ENCODE assay signal across 8 cellular contexts in the genomic region with DNA sequence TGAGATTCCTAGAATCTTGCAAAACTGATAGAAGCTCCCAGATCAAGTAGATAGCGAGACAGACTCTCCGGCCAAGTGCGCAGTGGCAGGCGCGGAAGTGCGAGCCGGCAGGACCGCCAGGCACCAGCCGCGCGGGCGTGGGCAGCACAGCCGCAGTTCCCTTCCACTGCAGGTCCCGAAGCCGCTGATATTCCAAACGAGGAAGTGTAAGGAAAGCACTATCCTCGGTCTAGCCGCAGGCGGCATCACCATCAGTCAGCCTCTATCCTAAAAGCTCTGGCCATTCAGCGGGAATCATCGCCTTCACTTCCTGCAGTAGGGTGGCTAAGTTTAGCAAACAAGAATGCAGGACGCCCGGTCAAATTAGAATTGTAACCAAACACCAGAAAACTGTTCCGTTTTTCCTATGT. TPM values are rescaled to one million over a fixed set of nuclear protein-coding genes. Genes with fewer than 3 reads are reported as not detected.
DNase-seq lines count a peak whose midpoint lies in the region; ATAC-seq, FAIRE-seq and TF ChIP-seq lines count a peak whose summit lies in the region.

No MANE protein-coding gene starts in this region.

- no peaks in the 10 kb centered on the region for H4K20me1 ChIP-seq in K562 (replicated peaks; ENCODE audit: control insufficient read depth, insufficient read depth, low read length)

- H3K9ac ChIP-seq in K562 (ENCODE audit: insufficient read depth in 1 of 2, low read depth in 2 of 2, low read length in 2 of 2) (peak overlapping the region; percentile 83 to 94), rectal smooth muscle tissue (ENCODE audit: low read length) (peak overlapping the region; percentile 46)

- peak; percentile 34 for ATAC-seq in GM19324 (IDR thresholded peaks at IDR 0.05; ENCODE audit: low FRiP score, unreplicated experiment)
- peak; percentile 40 for ATAC-seq in HG03280 (IDR thresholded peaks at IDR 0.05; ENCODE audit: unreplicated experiment)
- peak; percentile 58 for ATAC-seq in K562

- TF ChIP-seq RAD21 in K562 (CRISPR knock-in tag; conservative IDR thresholded peaks at IDR 0.05 in 1 of 2, IDR thresholded peaks at IDR 0.05 in 1 of 2) = no peak

- no peaks in the 10 kb centered on the region for H3K9me3 ChIP-seq in K562 (replicated peaks; ENCODE audit: control insufficient read depth, insufficient read depth, low read depth, low read length)
- H3K9me3 ChIP-seq in iPS DF 6.9 (ENCODE audit: control insufficient read depth, insufficient read depth, low read length) = no peaks in the 10 kb centered on the region

- TF ChIP-seq EP300 in K562 (IDR thresholded peaks at IDR 0.05; ENCODE audit: low read length) = no peak

- peak overlapping the region; percentile 79 for H3K27ac ChIP-seq in K562 (ENCODE audit: extremely low read depth, low read depth, low read length)
- H3K27ac ChIP-seq in iPS DF 6.9 (ENCODE audit: low read length) = no peak overlapping the region
- peak overlapping the region; percentile 88 for H3K27ac ChIP-seq in rectal smooth muscle tissue (ENCODE audit: low read depth, low read length)

- no peaks in the 10 kb centered on the region for H3K9me1 ChIP-seq in K562 (ENCODE audit: control insufficient read depth, insufficient read depth, low read length)

- peak overlapping the region; percentile 82 for H3K4me2 ChIP-seq in K562 (ENCODE audit: insufficient read depth, low read length)

- DNase-seq in DMS 273 (lab: John Stamatoyannopoulos, UW; ENCODE audit: unreplicated experiment) (peak; percentile 70), RPMI7951 (ENCODE audit: low read depth) (peak; percentile 73), K562 (ENCODE audit: extremely low read depth in 1 of 4, low spot score in 3 of 4) (peak; percentile 44 to 63 (median 48)), iPS DF 6.9 (ENCODE audit: low read depth, low spot score) (no peak), NCI-H1436 (lab: John Stamatoyannopoulos, UW) (no peak)

- H2AFZ ChIP-seq in K562 (ENCODE audit: low read depth, low read length) = peak overlapping the region; percentile 88

- peaks cover 40% of the 10 kb centered on the region for H3K79me2 ChIP-seq in K562 (ENCODE audit: control insufficient read depth, insufficient read depth, low read length)

- intact Hi-C loops in K562 (cut with micrococcal nuclease) = loop anchor here (1.0 to 2.0 kb wide), 2 partner anchors 34 to 45 kb away; partner anchors contain the start of genes RO60 and UCHL5

- H3K27me3 ChIP-seq in K562 (ENCODE audit: control insufficient read depth in 2 of 2, insufficient read depth in 2 of 2, low read length in 2 of 2) = no peaks in the 10 kb centered on the region
- peaks cover 2% of the 10 kb centered on the region; the same call in 1 of the 2 replicates for H3K27me3 ChIP-seq in iPS DF 6.9 (ENCODE audit: control insufficient read depth, insufficient read depth, low read length)
- no peaks in the 10 kb centered on the region for H3K27me3 ChIP-seq in rectal smooth muscle tissue (ENCODE audit: control insufficient read depth, insufficient read depth, low read length)

- under 1% methylated on average over 24 of the region's 24 CpGs for WGBS in K562 (ENCODE audit: insufficient coverage, low coverage, missing lambda C conversion rate)
- no CpG with 5 or more reads among the region's 24 CpGs for WGBS in iPS DF 6.9 (ENCODE audit: insufficient coverage, insufficient read length)

- POLR2A ChIA-PET in K562 (lab: Yijun Ruan, JAX) = interaction anchor here (0.7 to 4.9 kb wide), 13 partner anchors 9 to 147 kb away, joined by 3 to 29 read pairs (median 6); partner anchors contain the start of genes CDC73, RO60 and UCHL5

- in situ Hi-C loops in K562 (cut with MboI) = no loop called here

- TSS peak; percentile 44 for BruUV-seq in K562 (replicated peaks; lab: Mats Ljungman, UMichigan)

- no peak for TF ChIP-seq POLR2A in K562 (conservative IDR thresholded peaks at IDR 0.05)

- CTCF ChIA-PET in K562 (lab: Yijun Ruan, JAX; ENCODE audit: low intra/inter-chr PET ratio) = no interaction called here

- peak; percentile 32 for FAIRE-seq in K562 (lab: Jason Lieb, UNC)

- H3K36me3 ChIP-seq in K562 (ENCODE audit: control insufficient read depth, insufficient read depth, low read length) (peaks cover 29% of the 10 kb centered on the region), iPS DF 6.9 (ENCODE audit: control insufficient read depth, insufficient read depth, low read length) (no peaks in the 10 kb centered on the region), rectal smooth muscle tissue (ENCODE audit: control insufficient read depth, insufficient read depth, low read length) (no peaks in the 10 kb centered on the region)

- no peak for TF ChIP-seq CTCF in K562 (IDR thresholded peaks at IDR 0.05 in 2 of 3, conservative IDR thresholded peaks at IDR 0.05 in 1 of 3; ENCODE audit: insufficient read depth in 2 of 3, low read depth in 1 of 3, low read length in 3 of 3)

- peaks cover 10 to 18% of the 10 kb centered on the region in 2 experiments; a peak in 4 of 5 replicates for H3K4me1 ChIP-seq in K562 (replicated peaks in 1 of 2; ENCODE audit: control insufficient read depth in 2 of 2, insufficient read depth in 2 of 2, low read length in 2 of 2)
- no peaks in the 10 kb centered on the region for H3K4me1 ChIP-seq in iPS DF 6.9 (ENCODE audit: control insufficient read depth, insufficient read depth, low read length)
- peaks cover 5% of the 10 kb centered on the region for H3K4me1 ChIP-seq in rectal smooth muscle tissue (ENCODE audit: control insufficient read depth, insufficient read depth, low read length)

- H3K4me3 ChIP-seq in K562 (peak overlapping the region; percentile 73), iPS DF 6.9 (ENCODE audit: low read length) (peak overlapping the region; percentile 58; the same call in 1 of the 2 replicates), rectal smooth muscle tissue (ENCODE audit: low read length) (peak overlapping the region; percentile 89)

RNA-seq across cellular contexts. Expression of gene GLRX2, which starts 0.7 kb away (rescaled TPM):
- 21.6 and 27.8 TPM in 2 replicates for total RNA-seq in RPMI7951 (2014; rRNA removed; shearing (Covaris generic))
- 4.8 and 10.3 TPM in 2 replicates for total RNA-seq in K562 (2011; cell fraction: chromatin; rRNA removed; ENCODE audit: low replicate concordance)
- 2.8 and 4.2 TPM in 2 replicates for total RNA-seq in K562 (2011; cell fraction: nucleolus; rRNA removed)
- 4.3 and 8.2 TPM in 2 replicates for total RNA-seq in K562 (2011; cell fraction: nucleoplasm; rRNA removed)
- total RNA-seq in K562 (2014; rRNA removed) (29.4 and 54.2 TPM in 2 replicates), K562 (2014; rRNA removed; fragmentation: Illumina TruSeq; extraction: Trizol) (82.6 and 99.3 TPM in 2 replicates), K562 (2015; rRNA removed; fragmentation: Illumina TruSeq; extraction: Trizol) (61.4 and 72.1 TPM in 2 replicates), K562 (2021) (64.2 and 69.5 TPM in 2 replicates)
- polyA plus RNA-seq in K562 (2011; rRNA removed) (21.4 and 47.8 TPM in 2 replicates), K562 (2014; fragmentation: Illumina TruSeq; extraction: Trizol) (47.7 and 55.1 TPM in 2 replicates), K562 (2014; fragmentation: Nextera tagmentation; extraction: Ambion mirVana) (10 to 100 TPM; 13.3 to 16.8 TPM), K562 (2014; rRNA removed) (62.2 and 62.4 TPM in 2 replicates)
- 10.6 and 15.4 TPM in 2 replicates for polyA plus RNA-seq in K562 (2011; cell fraction: cytosol; rRNA removed)
- polyA plus RNA-seq in K562 (2011; cell fraction: nucleus; rRNA removed) = 7.8 and 8.6 TPM in 2 replicates
- polyA plus RNA-seq in K562 (2012) = 56.4 and 76.0 TPM in 2 replicates
- polyA minus RNA-seq in K562 (2011; rRNA and poly(A)+ RNA removed) = 9.6 and 14.7 TPM in 2 replicates
- polyA minus RNA-seq in K562 (2011; cell fraction: cytosol; rRNA and poly(A)+ RNA removed) = 5.5 and 6.5 TPM in 2 replicates
- polyA minus RNA-seq in K562 (2011; cell fraction: nucleus; rRNA and poly(A)+ RNA removed) = 3.6 and 5.6 TPM in 2 replicates

RNA-seq across cellular contexts. Expression of gene CDC73, which starts 17.3 kb away (rescaled TPM):
- 15.0 and 18.9 TPM in 2 replicates for total RNA-seq in RPMI7951 (2014; rRNA removed; shearing (Covaris generic))
- total RNA-seq in K562 (2011; cell fraction: chromatin; rRNA removed; ENCODE audit: low replicate concordance) = 67.4 and 171 TPM in 2 replicates
- 19.8 and 31.1 TPM in 2 replicates for total RNA-seq in K562 (2011; cell fraction: nucleolus; rRNA removed)
- 63.6 and 113 TPM in 2 replicates for total RNA-seq in K562 (2011; cell fraction: nucleoplasm; rRNA removed)
- 19.0 and 20.1 TPM in 2 replicates for total RNA-seq in K562 (2014; rRNA removed)
- total RNA-seq in K562 (2014; rRNA removed; fragmentation: Illumina TruSeq; extraction: Trizol) = 30.1 and 33.8 TPM in 2 replicates
- total RNA-seq in K562 (2015; rRNA removed; fragmentation: Illumina TruSeq; extraction: Trizol) = 23.6 and 26.0 TPM in 2 replicates
- total RNA-seq in K562 (2021) = 57.1 and 60.5 TPM in 2 replicates
- 41.3 and 61.7 TPM in 2 replicates for polyA plus RNA-seq in K562 (2011; rRNA removed)
- polyA plus RNA-seq in K562 (2011; cell fraction: cytosol; rRNA removed) = 7.8 and 13.1 TPM in 2 replicates
- 12.3 and 15.1 TPM in 2 replicates for polyA plus RNA-seq in K562 (2011; cell fraction: nucleus; rRNA removed)
- polyA plus RNA-seq in K562 (2012) = 18.3 and 35.0 TPM in 2 replicates
- 35.1 and 42.5 TPM in 2 replicates for polyA plus RNA-seq in K562 (2014; fragmentation: Illumina TruSeq; extraction: Trizol)
- 10 to 100 TPM; 23.7 to 28.7 TPM for polyA plus RNA-seq in K562 (2014; fragmentation: Nextera tagmentation; extraction: Ambion mirVana)
- 28.8 and 30.1 TPM in 2 replicates for polyA plus RNA-seq in K562 (2014; rRNA removed)
- polyA minus RNA-seq in K562 (2011; rRNA and poly(A)+ RNA removed) = 122 and 129 TPM in 2 replicates
- 24.0 and 28.8 TPM in 2 replicates for polyA minus RNA-seq in K562 (2011; cell fraction: cytosol; rRNA and poly(A)+ RNA removed)
- 42.7 and 68.6 TPM in 2 replicates for polyA minus RNA-seq in K562 (2011; cell fraction: nucleus; rRNA and poly(A)+ RNA removed)

RNA-seq across cellular contexts. Expression of gene RO60, which starts 45.1 kb away (rescaled TPM):
- total RNA-seq in RPMI7951 (2014; rRNA removed; shearing (Covaris generic)) = 141 and 145 TPM in 2 replicates
- 38.1 and 70.7 TPM in 2 replicates for total RNA-seq in K562 (2011; cell fraction: chromatin; rRNA removed; ENCODE audit: low replicate concordance)
- total RNA-seq in K562 (2011; cell fraction: nucleolus; rRNA removed) = 42.0 and 43.2 TPM in 2 replicates
- 50.5 and 80.9 TPM in 2 replicates for total RNA-seq in K562 (2011; cell fraction: nucleoplasm; rRNA removed)
- total RNA-seq in K562 (2014; rRNA removed) = 118 and 156 TPM in 2 replicates
- 128 and 147 TPM in 2 replicates for total RNA-seq in K562 (2014; rRNA removed; fragmentation: Illumina TruSeq; extraction: Trizol)
- 128 TPM in 2 replicates for total RNA-seq in K562 (2015; rRNA removed; fragmentation: Illumina TruSeq; extraction: Trizol)
- 101 and 110 TPM in 2 replicates for total RNA-seq in K562 (2021)
- polyA plus RNA-seq in K562 (2011; rRNA removed) = 46.1 and 56.4 TPM in 2 replicates
- polyA plus RNA-seq in K562 (2011; cell fraction: cytosol; rRNA removed) = 24.7 and 26.1 TPM in 2 replicates
- polyA plus RNA-seq in K562 (2011; cell fraction: nucleus; rRNA removed) = 19.7 and 22.2 TPM in 2 replicates
- 22.6 and 31.7 TPM in 2 replicates for polyA plus RNA-seq in K562 (2012)
- 24.9 and 28.5 TPM in 2 replicates for polyA plus RNA-seq in K562 (2014; fragmentation: Illumina TruSeq; extraction: Trizol)
- 100 to 1,000 TPM in 1 of 2 experiments, 10 to 100 TPM in 1; 49.2 to 187 TPM for polyA plus RNA-seq in K562 (2014; fragmentation: Nextera tagmentation; extraction: Ambion mirVana)
- 27.7 and 32.0 TPM in 2 replicates for polyA plus RNA-seq in K562 (2014; rRNA removed)
- polyA minus RNA-seq in K562 (2011; rRNA and poly(A)+ RNA removed) = 285 and 314 TPM in 2 replicates
- polyA minus RNA-seq in K562 (2011; cell fraction: cytosol; rRNA and poly(A)+ RNA removed) = 101 and 165 TPM in 2 replicates
- polyA minus RNA-seq in K562 (2011; cell fraction: nucleus; rRNA and poly(A)+ RNA removed) = 65.4 and 95.5 TPM in 2 replicates

RNA-seq across cellular contexts. Expression of gene UCHL5, which starts 45.3 kb away (rescaled TPM):
- total RNA-seq in RPMI7951 (2014; rRNA removed; shearing (Covaris generic)) = 28.5 and 30.9 TPM in 2 replicates
- 52.2 and 140 TPM in 2 replicates for total RNA-seq in K562 (2011; cell fraction: chromatin; rRNA removed; ENCODE audit: low replicate concordance)
- total RNA-seq in K562 (2011; cell fraction: nucleolus; rRNA removed) = 19.7 and 27.2 TPM in 2 replicates
- 59.5 and 113 TPM in 2 replicates for total RNA-seq in K562 (2011; cell fraction: nucleoplasm; rRNA removed)
- total RNA-seq in K562 (2014; rRNA removed) = 85.4 and 85.6 TPM in 2 replicates
- 114 and 132 TPM in 2 replicates for total RNA-seq in K562 (2014; rRNA removed; fragmentation: Illumina TruSeq; extraction: Trizol)
- 117 and 122 TPM in 2 replicates for total RNA-seq in K562 (2015; rRNA removed; fragmentation: Illumina TruSeq; extraction: Trizol)
- 133 and 138 TPM in 2 replicates for total RNA-seq in K562 (2021)
- 117 and 174 TPM in 2 replicates for polyA plus RNA-seq in K562 (2011; rRNA removed)
- 21.6 and 39.4 TPM in 2 replicates for polyA plus RNA-seq in K562 (2011; cell fraction: cytosol; rRNA removed)
- polyA plus RNA-seq in K562 (2011; cell fraction: nucleus; rRNA removed) = 38.3 and 58.5 TPM in 2 replicates
- polyA plus RNA-seq in K562 (2012) = 89.5 and 112 TPM in 2 replicates
- 188 and 206 TPM in 2 replicates for polyA plus RNA-seq in K562 (2014; fragmentation: Illumina TruSeq; extraction: Trizol)
- polyA plus RNA-seq in K562 (2014; fragmentation: Nextera tagmentation; extraction: Ambion mirVana) = 10 to 100 TPM; 61.0 to 68.9 TPM
- 151 and 180 TPM in 2 replicates for polyA plus RNA-seq in K562 (2014; rRNA removed)
- polyA minus RNA-seq in K562 (2011; rRNA and poly(A)+ RNA removed) = 168 and 179 TPM in 2 replicates
- polyA minus RNA-seq in K562 (2011; cell fraction: cytosol; rRNA and poly(A)+ RNA removed) = 44.0 and 70.9 TPM in 2 replicates
- polyA minus RNA-seq in K562 (2011; cell fraction: nucleus; rRNA and poly(A)+ RNA removed) = 62.3 and 92.4 TPM in 2 replicates

Comparison
In these comparisons a context has a peak if more than half of its experiments do, and no peak if none do; other contexts are left out.
1. DNase-seq: peak in DMS 273 (single experiment), RPMI7951 (single experiment) and K562 (4 of 4); none in iPS DF 6.9 (single experiment) and NCI-H1436 (single experiment).
2. Peak in every context shown above with its lines, with median percentiles within 50 percentile points of each other: ATAC-seq and H3K4me3 ChIP-seq.